ENCODE assay signal across 8 cellular contexts in genomic region chr6:100657678-100658330, GRCh38.
DNase-seq lines count a peak whose midpoint lies in the region; ATAC-seq, FAIRE-seq and TF ChIP-seq lines count a peak whose summit lies in the region.

No MANE protein-coding gene starts in this region.

- no peak overlapping the region for H4K5ac ChIP-seq in H1 (ENCODE audit: insufficient read length, low read depth, low read length)

- no peak overlapping the region for H2BK20ac ChIP-seq in H1 (ENCODE audit: low read length)

- no peak overlapping the region for H3K9ac ChIP-seq in H1 (replicated peaks in 1 of 4; ENCODE audit: extremely low read depth in 1 of 4, low read depth in 3 of 4, low read length in 3 of 4)

- H3K18ac ChIP-seq in H1 (ENCODE audit: extremely low read depth, low read length) = no peak overlapping the region

- CTCF ChIA-PET in H1 (lab: Charles Lee; ENCODE audit: partially characterized antibody) = interaction anchor here (0.6 to 1.2 kb wide), 6 partner anchors 11 to 822 kb away, joined by 3 to 4 read pairs (median 3); no protein-coding TSS in a partner anchor

- ATAC-seq in HG03342 (IDR thresholded peaks at IDR 0.05; ENCODE audit: unreplicated experiment) (peak; percentile 54), GM21717 (IDR thresholded peaks at IDR 0.05; ENCODE audit: unreplicated experiment) (no peak)

- no peak overlapping the region for H2BK5ac ChIP-seq in H1 (ENCODE audit: low read depth, low read length)

- peak in 1 of 2 experiments; percentile 31; a peak in 3 of 4 replicates for TF ChIP-seq RAD21 in H1 (IDR thresholded peaks at IDR 0.05 in 1 of 2, conservative IDR thresholded peaks at IDR 0.05 in 1 of 2; ENCODE audit: low read depth in 2 of 2, low read length in 2 of 2)

- no peak overlapping the region for H4K91ac ChIP-seq in H1 (replicated peaks; ENCODE audit: insufficient read length, low read length)

- no peaks in the 10 kb centered on the region for H3K27me3 ChIP-seq in H1 (replicated peaks in 1 of 4; ENCODE audit: control insufficient read depth in 3 of 4, extremely low read depth in 1 of 4, insufficient read depth in 3 of 4, low read length in 3 of 4)
- no peaks in the 10 kb centered on the region for H3K27me3 ChIP-seq in transverse colon
- H3K27me3 ChIP-seq in spleen (replicated peaks in 1 of 7) = no peaks in the 10 kb centered on the region

- H3K27ac ChIP-seq in H1 (ENCODE audit: low read depth, low read length) = no peak overlapping the region
- no peak overlapping the region for H3K27ac ChIP-seq in transverse colon
- H3K27ac ChIP-seq in spleen = no peak overlapping the region

- H4K20me1 ChIP-seq in H1 (replicated peaks in 1 of 2; ENCODE audit: control insufficient read depth in 1 of 2, insufficient read depth in 2 of 2, low read length in 2 of 2) = no peaks in the 10 kb centered on the region

- no peak overlapping the region for H3K14ac ChIP-seq in H1 (ENCODE audit: insufficient read length)

- H2AK5ac ChIP-seq in H1 (ENCODE audit: low read depth, low read length) = no peak overlapping the region

- TF ChIP-seq CTCF in GM12865 (IDR thresholded peaks at IDR 0.05; ENCODE audit: insufficient read depth, low read depth, low read length, missing control alignments) (peak; percentile 28), H1 (IDR thresholded peaks at IDR 0.05; ENCODE audit: control extremely low read depth in 1 of 3, insufficient read depth in 1 of 3, low read depth in 1 of 3, low read length in 3 of 3) (peak in 2 of 3 experiments; percentile 7 to 42; a peak in 2 of 4 replicates), transverse colon (IDR thresholded peaks at IDR 0.05) (peak in 4 of 5 experiments; percentile 17 to 37 (median 32)), spleen (IDR thresholded peaks at IDR 0.05 in 8 of 11, conservative IDR thresholded peaks at IDR 0.05 in 3 of 11) (peak in 2 of 11 experiments; percentile 6 to 22)

- H3K4me1 ChIP-seq in H1 (replicated peaks in 1 of 4; ENCODE audit: control insufficient read depth in 3 of 4, insufficient read depth in 4 of 4, low read length in 3 of 4) (peaks cover 0 to 6% (median under 1%) of the 10 kb centered on the region in 4 experiments; a peak in 3 of 7 replicates), transverse colon (no peaks in the 10 kb centered on the region), spleen (no peaks in the 10 kb centered on the region)

- H3K9me3 ChIP-seq in H1 (ENCODE audit: insufficient read depth in 2 of 2, low read depth in 1 of 2, low read length in 1 of 2) (no peaks in the 10 kb centered on the region), transverse colon (no peaks in the 10 kb centered on the region), spleen (no peaks in the 10 kb centered on the region)

- no peaks in the 10 kb centered on the region for H3K79me1 ChIP-seq in H1 (ENCODE audit: low read depth, low read length)

- no peaks in the 10 kb centered on the region for H3K23me2 ChIP-seq in H1 (ENCODE audit: low read depth, low read length)

- no peak overlapping the region for H3K4me2 ChIP-seq in H1 (ENCODE audit: insufficient read depth in 1 of 2, low read depth in 2 of 2, low read length in 2 of 2)

- H2BK120ac ChIP-seq in H1 (replicated peaks; ENCODE audit: low read depth, low read length) = no peak overlapping the region

- DNase-seq in GM12865 (ENCODE audit: low read depth) = peak; percentile 18
- DNase-seq in NCI-H526 treated with DMSO at 0.1 percent for 48 hours (lab: John Stamatoyannopoulos, UW) = peak; percentile 39
- DNase-seq in H1 (ENCODE audit: low read depth in 1 of 2, low spot score in 2 of 2) = no peak
- no peak for DNase-seq in transverse colon
- DNase-seq in spleen = no peak
- DNase-seq in iPS-NIHi7 (ENCODE audit: extremely low spot score) = no peak

- H4K8ac ChIP-seq in H1 (ENCODE audit: extremely low read depth, insufficient read depth, low read length) = no peak overlapping the region

- no peaks in the 10 kb centered on the region for H3K79me2 ChIP-seq in H1 (ENCODE audit: control insufficient read depth in 1 of 2, insufficient read depth in 2 of 2, low read length in 2 of 2)

- H3K23ac ChIP-seq in H1 (ENCODE audit: insufficient read length) = no peak overlapping the region

- TF ChIP-seq EP300 in H1 (IDR thresholded peaks at IDR 0.05; ENCODE audit: borderline replicate concordance in 1 of 2, low read depth in 2 of 2, low read length in 2 of 2) (no peak), transverse colon (IDR thresholded peaks at IDR 0.05; ENCODE audit: low read depth) (no peak)

- WGBS in H1 (ENCODE audit: extremely low coverage in 1 of 2, insufficient coverage in 1 of 2, insufficient read length in 1 of 2, insufficient replicate concordance in 2 of 2, low coverage in 1 of 2, low lambda C conversion rate in 2 of 2, missing lambda C conversion rate in 1 of 2), 2 experiments = 71% methylated on average over 2 of the region's 2 CpGs; no CpG with 5 or more reads in 1 of the 2 experiments
- 86 to 88% methylated on average over 2 of the region's 2 CpGs for WGBS in transverse colon (ENCODE audit: low coverage in 1 of 2), 2 donors
- WGBS in spleen, 5 donors = 88 to 97% (median 89%) methylated on average over 2 of the region's 2 CpGs

- H2BK15ac ChIP-seq in H1 (ENCODE audit: low read length) = no peak overlapping the region

- no peak overlapping the region for H2BK12ac ChIP-seq in H1 (ENCODE audit: low read depth, low read length)

- H3K56ac ChIP-seq in H1 (replicated peaks; ENCODE audit: insufficient read length, low read depth, low read length) = no peak overlapping the region

- H3K4me3 ChIP-seq in GM12865 (ENCODE audit: low read depth, low read length) (no peak overlapping the region), H1 (ENCODE audit: extremely low read depth in 1 of 4, insufficient read depth in 2 of 4, low read depth in 3 of 4, low read length in 4 of 4) (no peak overlapping the region), transverse colon (no peak overlapping the region), spleen (no peak overlapping the region)

- no peak overlapping the region for H3K4ac ChIP-seq in H1 (replicated peaks; ENCODE audit: insufficient read length, low read depth, low read length)

- no peak overlapping the region for H2AFZ ChIP-seq in H1 (ENCODE audit: low read length)

- no peak for TF ChIP-seq POLR2A in H1 (IDR thresholded peaks at IDR 0.05; ENCODE audit: control extremely low read depth in 1 of 2, low read depth in 2 of 2, low read length in 2 of 2)
- no peak for TF ChIP-seq POLR2A in transverse colon (IDR thresholded peaks at IDR 0.05)
- no peak for TF ChIP-seq POLR2A in spleen (IDR thresholded peaks at IDR 0.05)

- FAIRE-seq in H1 (lab: Jason Lieb, UNC) = no peak

- in situ Hi-C loops in transverse colon (cut with MboI; ENCODE audit: low pct_ligation_motif_present in 1 of 4, low pct_unique_long_range_greater_than_20kb in 1 of 4, low sequenced_read_pairs in 3 of 4) = loop anchor here in 2 of 4 donors (25.0 kb wide), 1 partner anchor 546 kb away; no protein-coding TSS in a partner anchor

- POLR2A ChIA-PET in H1 (lab: Charles Lee; ENCODE audit: partially characterized antibody) = no interaction called here

- peaks cover 0 to 9% (median 0%) of the 10 kb centered on the region in 4 experiments; a peak in 2 of 8 replicates for H3K36me3 ChIP-seq in H1 (ENCODE audit: control insufficient read depth in 2 of 4, insufficient read depth in 4 of 4, low read length in 3 of 4)
- H3K36me3 ChIP-seq in transverse colon = peaks cover 0 to 12% (median 3%) of the 10 kb centered on the region in 4 donors
- peaks cover 0 to 43% (median 2%) of the 10 kb centered on the region in 6 donors for H3K36me3 ChIP-seq in spleen

- intact Hi-C loops in transverse colon (cut with DNase I; ENCODE audit: low total_unique reads) = no loop called here
- intact Hi-C loops in spleen (cut with DNase I; ENCODE audit: low total_unique reads) = no loop called here

TF ChIP-seq in H1, 55 proteins besides CTCF, POLR2A, EP300 and RAD21:
- TF ChIP-seq CREB1 (IDR thresholded peaks at IDR 0.05) (no peak), USF2 (IDR thresholded peaks at IDR 0.05; ENCODE audit: low read length) (no peak), TEAD4 (IDR thresholded peaks at IDR 0.05; ENCODE audit: low read depth, low read length) (no peak), HDAC2 (IDR thresholded peaks at IDR 0.05; ENCODE audit: borderline replicate concordance in 1 of 2, low read depth in 2 of 2, low read length in 2 of 2) (no peak), BRCA1 (IDR thresholded peaks at IDR 0.05; ENCODE audit: low read depth, low read length) (no peak), CEBPB (IDR thresholded peaks at IDR 0.05; ENCODE audit: low read depth, low read length) (no peak), POU5F1 (IDR thresholded peaks at IDR 0.05; ENCODE audit: low read depth, low read length) (no peak), GTF2F1 (IDR thresholded peaks at IDR 0.05; ENCODE audit: borderline replicate concordance, low read depth, low read length) (no peak), GABPA (IDR thresholded peaks at IDR 0.05; ENCODE audit: borderline replicate concordance, insufficient read depth, low read length) (no peak), RFX5 (IDR thresholded peaks at IDR 0.05; ENCODE audit: borderline replicate concordance, low read depth, low read length) (no peak), CHD1 (IDR thresholded peaks at IDR 0.05; ENCODE audit: low read depth, low read length) (no peak), PHF8 (conservative IDR thresholded peaks at IDR 0.05; ENCODE audit: low read depth, low read length) (no peak), SP2 (IDR thresholded peaks at IDR 0.05; ENCODE audit: low read length) (no peak), BACH1 (IDR thresholded peaks at IDR 0.05; ENCODE audit: low read length) (no peak), MAFK (IDR thresholded peaks at IDR 0.05; ENCODE audit: low read depth, low read length) (no peak), JUN (IDR thresholded peaks at IDR 0.05; ENCODE audit: low read depth, low read length) (no peak), JUND (IDR thresholded peaks at IDR 0.05; ENCODE audit: low read length) (no peak), YY1 (IDR thresholded peaks at IDR 0.05; ENCODE audit: low read depth, low read length) (no peak)

Comparison
In these comparisons a context has a peak if more than half of its experiments do, and no peak if none do; other contexts are left out.
1. DNase-seq: peak in GM12865 (single experiment) and NCI-H526 treated with DMSO at 0.1 percent for 48 hours (single experiment); none in H1 (0 of 2), transverse colon (single experiment), spleen (single experiment) and iPS-NIHi7 (single experiment).